In the genomic region with DNA sequence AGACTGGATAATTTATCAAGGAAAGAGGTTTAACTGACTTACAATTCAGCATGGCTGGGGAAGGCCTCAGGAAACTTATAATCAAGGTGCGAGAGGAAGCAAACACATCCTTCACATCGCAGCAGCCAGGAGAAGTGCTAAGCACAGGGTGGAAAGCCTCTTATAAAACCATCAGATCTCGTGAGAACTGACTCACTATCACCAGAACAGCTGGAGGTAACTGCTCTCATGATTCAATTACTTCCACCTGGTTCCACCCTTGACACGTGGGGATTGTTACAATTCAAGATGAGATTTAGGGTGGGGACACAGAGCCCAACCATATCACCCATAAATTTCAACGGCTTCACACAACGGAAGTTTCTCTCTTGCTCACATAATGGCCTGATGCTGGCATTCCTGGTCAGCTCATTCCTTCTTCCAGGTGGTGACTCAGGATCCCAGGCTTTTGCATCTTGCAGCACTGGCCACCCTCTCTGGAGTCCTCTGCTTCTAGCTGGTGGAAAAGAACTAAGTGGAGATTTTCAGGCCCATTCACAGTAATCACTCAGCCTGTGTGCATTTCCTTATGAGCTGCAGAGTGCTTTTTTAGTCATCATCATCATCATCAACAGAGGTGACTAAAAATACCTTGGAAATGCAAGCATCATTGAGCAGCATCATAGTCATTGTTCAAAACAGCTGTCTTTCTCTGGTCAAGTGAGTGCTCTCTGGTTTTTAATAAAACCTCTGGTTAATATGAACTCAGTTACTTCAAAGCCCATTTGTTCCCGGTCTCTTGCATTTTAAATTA, we compare ENCODE assay signal across 22 cellular contexts.
A peak's percentile ranks its signal among the peaks of the same experiment; 100 is the strongest.
DNase-seq lines count a peak whose midpoint lies in the region; ATAC-seq, FAIRE-seq and TF ChIP-seq lines count a peak whose summit lies in the region.
"Had no signal": no experiment of that assay in that cellular context is flagged by ENCODE, and none has a peak within 500 bp of the region (broad histone marks: within the 10 kb centered on the region; RNA-seq: fewer than 3 reads in every experiment).

No MANE protein-coding gene starts in this region.

- H3K27ac ChIP-seq in vagina, result no peak overlapping the region
- H3K27ac ChIP-seq: KMS-11, parathyroid adenoma, thoracic aorta had no signal

- H3K4me1 ChIP-seq in vagina, result no peaks in the 10 kb centered on the region
- H3K4me1 ChIP-seq: BE2C, parathyroid adenoma had no signal

- intact Hi-C loops in vagina (cut with DNase I), result no loop called here

- TF ChIP-seq CTCF in bronchial epithelial cell (IDR thresholded peaks at IDR 0.05; ENCODE audit: insufficient read depth, low read length, severe bottlenecking) (no peak), vagina (IDR thresholded peaks at IDR 0.05) (no peak)

- no peaks in the 10 kb centered on the region for H3K9me3 ChIP-seq in vagina
- H3K9me3 ChIP-seq: BE2C, heart left ventricle, SK-N-SH, thoracic aorta had no signal

- H3K4me3 ChIP-seq in bronchial epithelial cell (ENCODE audit: low read depth, low read length), result no peak overlapping the region
- no peak overlapping the region for H3K4me3 ChIP-seq in vagina
- H3K4me3 ChIP-seq: heart left ventricle, thoracic aorta had no signal

- no peak for DNase-seq in bronchial epithelial cell (ENCODE audit: low read depth)
- DNase-seq in HPDE6-E6E7 (ENCODE audit: extremely low spot score), result no peak
- DNase-seq in vagina (ENCODE audit: extremely low spot score in 2 of 2), result no peak
- DNase-seq: activated CD4-positive, alpha-beta memory T cell treated with anti-CD3 and anti-CD28 coated beads, Interleukin-2, amount 10 ng/mL, durations not matched to agents 7 days and 5 days; activated gamma-delta T cell treated with Interleukin-2 at 50 U/mL for 16 hours; BE2C; dermis blood vessel endothelial cell; DMS53; NCI-H1436; NCI-H446 treated with DMSO at 0.1 percent for 48 hours; PC-3; SK-N-SH had no signal

- TF ChIP-seq POLR2A in GM18505 (IDR thresholded peaks at IDR 0.05; ENCODE audit: borderline replicate concordance, extremely low read depth, insufficient read depth, insufficient read length), result no peak
- no peak for TF ChIP-seq POLR2A in vagina (IDR thresholded peaks at IDR 0.05)

- peak; percentile 55 for FAIRE-seq in bronchial epithelial cell (lab: Jason Lieb, UNC)
- FAIRE-seq: TTC549 had no signal

- no peaks in the 10 kb centered on the region for H3K27me3 ChIP-seq in bronchial epithelial cell (ENCODE audit: control insufficient read depth, insufficient read depth, low read length)
- H3K27me3 ChIP-seq in vagina, result no peaks in the 10 kb centered on the region
- H3K27me3 ChIP-seq: BE2C had no signal

- H3K36me3 ChIP-seq in bronchial epithelial cell (ENCODE audit: control insufficient read depth, insufficient read depth, low read length) (no peaks in the 10 kb centered on the region), vagina (no peaks in the 10 kb centered on the region)
- H3K36me3 ChIP-seq: BE2C, heart left ventricle, thoracic aorta had no signal

- peak; percentile 95 for ATAC-seq in GM18505 (IDR thresholded peaks at IDR 0.05; ENCODE audit: unreplicated experiment)
- ATAC-seq in GM21360 (IDR thresholded peaks at IDR 0.05; ENCODE audit: unreplicated experiment), result peak; percentile 73
- peak; percentile 68 for ATAC-seq in HG03039 (IDR thresholded peaks at IDR 0.05; ENCODE audit: unreplicated experiment)
- no peak for ATAC-seq in GM19324 (IDR thresholded peaks at IDR 0.05; ENCODE audit: low FRiP score, unreplicated experiment)
- no peak for ATAC-seq in GM19397 (IDR thresholded peaks at IDR 0.05; ENCODE audit: unreplicated experiment)
- ATAC-seq: PC-3 had no signal

Comparison
In these comparisons a context has a peak if more than half of its experiments do, and no peak if none do; other contexts are left out.
1. ATAC-seq: peak in GM18505 (single experiment), GM21360 (single experiment) and HG03039 (single experiment); none in GM19324 (single experiment) and GM19397 (single experiment).